Comparison of ENCODE assay signal across 9 cellular contexts in genomic region chr19:16088351-16088984, GRCh38. TPM values are rescaled to one million over a fixed set of nuclear protein-coding genes. Genes with fewer than 3 reads are reported as not detected.
DNase-seq lines count a peak whose midpoint lies in the region; FAIRE-seq and TF ChIP-seq lines count a peak whose summit lies in the region.
"Had no signal": no experiment of that assay in that cellular context is flagged by ENCODE, and none has a peak within 500 bp of the region (broad histone marks: within the 10 kb centered on the region; RNA-seq: fewer than 3 reads in every experiment).

No MANE protein-coding gene starts in this region.

- H3K9me3 ChIP-seq in MM.1S (replicated peaks; ENCODE audit: insufficient read depth, low read length) (no peaks in the 10 kb centered on the region), endothelial cell of umbilical vein (replicated peaks; ENCODE audit: control insufficient read depth, insufficient read depth, low read length) (no peaks in the 10 kb centered on the region)

- H2AFZ ChIP-seq in MM.1S (ENCODE audit: low read length) (no peak overlapping the region), endothelial cell of umbilical vein (ENCODE audit: low read depth, low read length) (no peak overlapping the region)

- peak overlapping the region in 1 of 3 experiments; percentile 31 for H3K4me3 Mint-ChIP-seq in nephron

- H3K4me3 ChIP-seq in BJ (ENCODE audit: low read depth, low read length) (no peak overlapping the region), MM.1S (ENCODE audit: low read length) (no peak overlapping the region), endothelial cell of umbilical vein (replicated peaks in 1 of 3; ENCODE audit: insufficient read depth in 1 of 3, low read depth in 1 of 3, low read length in 3 of 3) (no peak overlapping the region)

- peaks cover 72% of the 10 kb centered on the region for H3K36me3 ChIP-seq in BJ (ENCODE audit: control insufficient read depth, insufficient read depth, low read length)
- peaks cover 16% of the 10 kb centered on the region for H3K36me3 ChIP-seq in MM.1S (replicated peaks; ENCODE audit: insufficient read depth, low read length)
- peaks cover 37 to 61% of the 10 kb centered on the region in 2 experiments for H3K36me3 ChIP-seq in endothelial cell of umbilical vein (ENCODE audit: control insufficient read depth in 2 of 2, extremely low read depth in 1 of 2, insufficient read depth in 2 of 2, low read length in 2 of 2)

- H3K9me3 Mint-ChIP-seq in nephron = no peaks in the 10 kb centered on the region

- dilution Hi-C loops in endothelial cell of umbilical vein (cut with MboI; ENCODE audit: extremely low pct_ligation_motif_present, low sequenced_read_pairs) = no loop called here

- TF ChIP-seq POLR2A in endothelial cell of umbilical vein (IDR thresholded peaks at IDR 0.05; ENCODE audit: low read depth, low read length) = no peak

- CTCF ChIA-PET in BJ (lab: Yijun Ruan, JAX) (interaction anchor here (1.4 to 2.1 kb wide), 3 partner anchors 11 to 47 kb away, joined by 3 to 8 read pairs (median 4); no protein-coding TSS in a partner anchor), endothelial cell of umbilical vein (lab: Charles Lee) (interaction anchor here (0.8 to 2.3 kb wide), 2 partner anchors 26 to 47 kb away, joined by 3 to 18 read pairs; no protein-coding TSS in a partner anchor)

- H4K20me1 ChIP-seq in MM.1S (ENCODE audit: insufficient read depth, low read length) (no peaks in the 10 kb centered on the region), endothelial cell of umbilical vein (replicated peaks; ENCODE audit: control insufficient read depth, extremely low read depth, insufficient read depth, low read length) (no peaks in the 10 kb centered on the region)

- H3F3A ChIP-seq in MM.1S (ENCODE audit: insufficient read depth, low read length) = peaks cover 20% of the 10 kb centered on the region

- H3K4me2 ChIP-seq in MM.1S (ENCODE audit: low read depth, low read length) (no peak overlapping the region), endothelial cell of umbilical vein (ENCODE audit: insufficient read depth, low read length) (no peak overlapping the region)

- intact Hi-C loops in endothelial cell of umbilical vein (cut with micrococcal nuclease) = loop anchor here (2.0 kb wide), 1 partner anchor 48 kb away; no protein-coding TSS in a partner anchor
- intact Hi-C loops in posterior vena cava (cut with DNase I) = no loop called here

- BruUV-seq in endothelial cell of umbilical vein (replicated peaks; lab: Mats Ljungman, UMichigan) = no TSS peak

- FAIRE-seq in endothelial cell of umbilical vein (lab: Jason Lieb, UNC) (peak; percentile 18), RCC 7860 (lab: Jason Lieb, UNC) (no peak)
- FAIRE-seq: G401.6 had no signal

- no peak overlapping the region for H3K9ac ChIP-seq in MM.1S (ENCODE audit: low read length)
- no peak overlapping the region for H3K9ac ChIP-seq in endothelial cell of umbilical vein (replicated peaks; ENCODE audit: extremely low read depth, insufficient read depth, low read length)

- peaks cover 4% of the 10 kb centered on the region; the same call in 1 of the 2 replicates for H3K4me1 ChIP-seq in MM.1S (ENCODE audit: low read length)
- peaks cover 31% of the 10 kb centered on the region for H3K4me1 ChIP-seq in endothelial cell of umbilical vein (ENCODE audit: control insufficient read depth, extremely low read depth, insufficient read depth, low read length)

- H3K27ac Mint-ChIP-seq in nephron = peak overlapping the region; percentile 78 to 97 (median 88)

- H3K27me3 Mint-ChIP-seq in nephron (ENCODE audit: low read depth) = peaks cover 5% of the 10 kb centered on the region

- H3K36me3 Mint-ChIP-seq in nephron (ENCODE audit: low read depth) = peaks cover 82% of the 10 kb centered on the region

- peaks cover 92% of the 10 kb centered on the region for H3K79me2 ChIP-seq in MM.1S (ENCODE audit: low read length)
- peaks cover 77% of the 10 kb centered on the region for H3K79me2 ChIP-seq in endothelial cell of umbilical vein (ENCODE audit: control insufficient read depth, insufficient read depth, low read length)

- H3K4me1 Mint-ChIP-seq in nephron = peaks cover 31% of the 10 kb centered on the region

- H3K9me1 ChIP-seq in endothelial cell of umbilical vein (replicated peaks; ENCODE audit: control insufficient read depth, extremely low read depth, insufficient read depth, low read length) = no peaks in the 10 kb centered on the region

- DNase-seq in BJ (ENCODE audit: low read depth) (no peak), MM.1S (no peak), endothelial cell of umbilical vein (ENCODE audit: low read depth, low spot score) (no peak), epidermal melanocyte (ENCODE audit: insufficient read length, low spot score) (no peak), posterior vena cava (ENCODE audit: low spot score) (no peak), RCC 7860 (ENCODE audit: low spot score) (no peak)
- no peak for DNase-seq in stimulated activated CD4-positive, alpha-beta T cell treated with anti-CD3 and anti-CD28 coated beads, Interleukin-1b, Interleukin-23, amount 100 ng/mL, for 48 hours

- H3K27ac ChIP-seq in MM.1S (ENCODE audit: low read length) (no peak overlapping the region), endothelial cell of umbilical vein (ENCODE audit: insufficient read depth, low read depth, low read length) (no peak overlapping the region)

- POLR2A ChIA-PET in BJ (lab: Charles Lee) (interaction anchor here (1.1 kb wide), 1 partner anchor 12 kb away, joined by 3 read pairs; the partner anchor contains the start of gene TPM4), endothelial cell of umbilical vein (lab: Charles Lee) (no interaction called here)

- TF ChIP-seq CTCF in BJ (IDR thresholded peaks at IDR 0.05; ENCODE audit: insufficient read depth, low read depth, low read length) (peak; percentile 22; the same call in 1 of the 2 replicates), MM.1S (IDR thresholded peaks at IDR 0.05; ENCODE audit: low read length) (peak; percentile 9; the same call in 1 of the 2 replicates), endothelial cell of umbilical vein (IDR thresholded peaks at IDR 0.05; ENCODE audit: extremely low read depth in 1 of 2, insufficient read depth in 1 of 2, low read depth in 1 of 2, low read length in 2 of 2) (peak in 1 of 2 donors; percentile 11), nephron (IDR thresholded peaks at IDR 0.05; ENCODE audit: unreplicated experiment in 3 of 3) (peak in 1 of 3 experiments; percentile 18)

- no peaks in the 10 kb centered on the region for H3K9me2 ChIP-seq in MM.1S (replicated peaks; ENCODE audit: insufficient read depth, low read length)

- H3K27me3 ChIP-seq in BJ (ENCODE audit: control insufficient read depth, insufficient read depth, low read length) = no peaks in the 10 kb centered on the region
- H3K27me3 ChIP-seq in MM.1S (replicated peaks; ENCODE audit: insufficient read depth, low read length) = no peaks in the 10 kb centered on the region
- H3K27me3 ChIP-seq in endothelial cell of umbilical vein (ENCODE audit: control insufficient read depth in 2 of 2, insufficient read depth in 2 of 2, low read length in 2 of 2) = no peaks in the 10 kb centered on the region

TF ChIP-seq in endothelial cell of umbilical vein, 7 proteins besides CTCF, POLR2A, EP300 and RAD21:
- TF ChIP-seq POLR2AphosphoS5 (IDR thresholded peaks at IDR 0.05; ENCODE audit: insufficient read depth, low read depth, low read length) (no peak), GATA2 (IDR thresholded peaks at IDR 0.05; ENCODE audit: insufficient read depth, insufficient read length, low read depth, low read length) (no peak), FOS (IDR thresholded peaks at IDR 0.05; ENCODE audit: borderline replicate concordance, insufficient read depth, low read length) (no peak), EZH2 (IDR thresholded peaks at IDR 0.05; ENCODE audit: borderline replicate concordance, low read depth, low read length, severe bottlenecking) (no peak)

RNA-seq across cellular contexts. Expression of gene TPM4, which starts 12.2 kb away (rescaled TPM):
- 942 and 1,247 TPM in 2 replicates for polyA plus RNA-seq in BJ (2011; rRNA removed)
- polyA minus RNA-seq in BJ (2011; rRNA and poly(A)+ RNA removed) = 243 and 338 TPM in 2 replicates
- 875 and 924 TPM in 2 replicates for total RNA-seq in endothelial cell of umbilical vein
- polyA plus RNA-seq in endothelial cell of umbilical vein = 356 and 430 TPM in 2 replicates
- polyA plus RNA-seq in endothelial cell of umbilical vein (2011; cell fraction: cytosol; rRNA removed) = 649 and 651 TPM in 2 replicates
- polyA plus RNA-seq in endothelial cell of umbilical vein (2011; cell fraction: nucleus; rRNA removed) = 485 and 680 TPM in 2 replicates
- polyA plus RNA-seq in endothelial cell of umbilical vein (2012) = 943 and 960 TPM in 2 replicates
- 357 TPM in 2 replicates for polyA minus RNA-seq in endothelial cell of umbilical vein
- 149 TPM for polyA minus RNA-seq in endothelial cell of umbilical vein (2011; cell fraction: cytosol; rRNA and poly(A)+ RNA removed)
- polyA minus RNA-seq in endothelial cell of umbilical vein (2011; cell fraction: nucleus; rRNA and poly(A)+ RNA removed) = 220 and 242 TPM in 2 replicates
- total RNA-seq in posterior vena cava = 1,000 to 10,000 TPM; 1,050 to 1,475 TPM

RNA-seq across cellular contexts. Expression of gene RAB8A, which starts 23.2 kb away (rescaled TPM):
- polyA plus RNA-seq in BJ (2011; rRNA removed) (78.6 and 106 TPM in 2 replicates), endothelial cell of umbilical vein (62.1 and 81.5 TPM in 2 replicates)
- polyA minus RNA-seq in BJ (2011; rRNA and poly(A)+ RNA removed) = 68.7 and 102 TPM in 2 replicates
- total RNA-seq in endothelial cell of umbilical vein (98.9 and 107 TPM in 2 replicates), posterior vena cava (10 to 100 TPM; 53.5 to 58.3 TPM)
- 82.7 and 92.5 TPM in 2 replicates for polyA plus RNA-seq in endothelial cell of umbilical vein (2011; cell fraction: cytosol; rRNA removed)
- 40.7 and 44.4 TPM in 2 replicates for polyA plus RNA-seq in endothelial cell of umbilical vein (2011; cell fraction: nucleus; rRNA removed)
- 97.1 and 112 TPM in 2 replicates for polyA plus RNA-seq in endothelial cell of umbilical vein (2012)
- polyA minus RNA-seq in endothelial cell of umbilical vein = 128 and 129 TPM in 2 replicates
- polyA minus RNA-seq in endothelial cell of umbilical vein (2011; cell fraction: cytosol; rRNA and poly(A)+ RNA removed) = 108 TPM
- 36.2 and 41.4 TPM in 2 replicates for polyA minus RNA-seq in endothelial cell of umbilical vein (2011; cell fraction: nucleus; rRNA and poly(A)+ RNA removed)

RNA-seq across cellular contexts. Expression of gene HSH2D, which starts 55.0 kb away (rescaled TPM):
- polyA plus RNA-seq in BJ (2011; rRNA removed) (not detected in 2 replicates), endothelial cell of umbilical vein (not detected in 2 replicates)
- polyA minus RNA-seq in BJ (2011; rRNA and poly(A)+ RNA removed) = not detected in 2 replicates
- total RNA-seq in endothelial cell of umbilical vein (not detected in 2 replicates), posterior vena cava (1 to 10 TPM in 1 of 2 donors, under 1 TPM in 1; 0.81 to 1.1 TPM)
- not detected in 2 replicates for polyA plus RNA-seq in endothelial cell of umbilical vein (2011; cell fraction: cytosol; rRNA removed)
- polyA plus RNA-seq in endothelial cell of umbilical vein (2011; cell fraction: nucleus; rRNA removed) = 0.20 TPM in 1 of 2 replicates, not detected in the other
- polyA plus RNA-seq in endothelial cell of umbilical vein (2012) = not detected in 2 replicates
- polyA minus RNA-seq in endothelial cell of umbilical vein = not detected in 2 replicates
- polyA minus RNA-seq in endothelial cell of umbilical vein (2011; cell fraction: cytosol; rRNA and poly(A)+ RNA removed) = 1.8 TPM
- polyA minus RNA-seq in endothelial cell of umbilical vein (2011; cell fraction: nucleus; rRNA and poly(A)+ RNA removed) = not detected in 2 replicates
